In the genomic region with DNA sequence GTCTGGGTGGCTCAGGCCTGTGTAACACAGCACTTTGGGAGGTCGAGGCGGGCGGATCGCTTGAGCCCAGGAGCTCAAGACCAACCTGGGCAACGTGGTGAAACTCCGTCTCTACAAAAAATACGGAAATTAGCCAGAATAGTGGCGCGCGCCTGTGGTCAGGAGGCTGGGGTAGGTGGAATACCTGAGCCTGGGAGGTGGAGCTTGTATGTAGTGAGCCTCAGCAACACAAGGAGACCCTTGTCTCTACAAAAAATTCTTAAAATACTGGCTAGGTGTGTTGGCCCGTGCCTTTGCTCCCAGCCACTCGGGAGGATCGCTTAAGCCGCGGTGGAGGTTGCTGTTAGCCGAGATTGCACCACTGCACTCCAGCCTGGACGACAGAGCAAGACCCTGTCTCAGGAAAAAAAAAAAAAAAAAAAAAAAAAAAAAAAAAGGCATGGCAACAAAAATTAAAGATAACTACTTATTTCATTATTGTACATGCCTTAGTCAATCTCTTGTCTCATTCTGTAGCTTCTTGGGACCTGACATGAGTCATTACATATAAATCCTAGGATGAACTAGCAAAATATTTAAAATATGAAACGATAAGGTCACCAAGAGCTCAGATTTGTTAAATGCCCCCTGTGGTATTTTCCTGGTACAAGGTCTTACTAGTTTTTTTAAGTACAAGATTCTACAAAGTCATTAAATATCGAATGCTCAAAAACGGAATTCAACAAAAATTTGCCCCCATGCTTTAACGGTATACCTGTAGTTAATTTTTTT, we compare ENCODE assay signal across 8 cellular contexts. TPM values are rescaled to one million over a fixed set of nuclear protein-coding genes. Genes with fewer than 3 reads are reported as not detected.
DNase-seq lines count a peak whose midpoint lies in the region; ATAC-seq, FAIRE-seq and TF ChIP-seq lines count a peak whose summit lies in the region.

No MANE protein-coding gene starts in this region.

- peak overlapping the region; percentile 92 for H3K27ac ChIP-seq in keratinocyte (ENCODE audit: control insufficient read depth, insufficient read depth, low read length)

- H3K36me3 ChIP-seq in NT2/D1 (ENCODE audit: insufficient read depth, insufficient read length, low read length) (peaks cover 65% of the 10 kb centered on the region), keratinocyte (ENCODE audit: control insufficient read depth in 2 of 2, extremely low read depth in 1 of 2, insufficient read depth in 2 of 2, low read length in 2 of 2) (peaks cover 15 to 34% of the 10 kb centered on the region in 2 experiments)

- peak; percentile 79 for DNase-seq in activated effector memory CD4-positive, alpha-beta T cell treated with anti-CD3 and anti-CD28 coated beads, Interleukin-2, amount 50 U/mL, for 16 hours
- no peak for DNase-seq in activated effector memory CD4-positive, alpha-beta T cell treated with Interleukin-2 at 50 U/mL for 16 hours
- no peak for DNase-seq in NT2/D1 (ENCODE audit: low read depth, low spot score)
- no peak for DNase-seq in keratinocyte (ENCODE audit: low read depth, low spot score)
- peak; percentile 33 to 43 for DNase-seq in stimulated activated CD4-positive, alpha-beta T cell treated with anti-CD3 and anti-CD28 coated beads, Interleukin-4, amount 100 ng/mL, for 4 hours
- DNase-seq in dedifferentiated amniotic fluid mesenchymal stem cell (ENCODE audit: extremely low spot score): no peak

- H2AFZ ChIP-seq in keratinocyte (ENCODE audit: control insufficient read depth, low read length): no peak overlapping the region

- H3K27me3 ChIP-seq in NT2/D1 (ENCODE audit: insufficient read depth, insufficient read length): no peaks in the 10 kb centered on the region
- no peaks in the 10 kb centered on the region for H3K27me3 ChIP-seq in keratinocyte (ENCODE audit: control insufficient read depth, extremely low read depth, insufficient read depth, low read length)

- peaks cover 60% of the 10 kb centered on the region for H3K79me2 ChIP-seq in keratinocyte (ENCODE audit: control insufficient read depth, insufficient read depth, low read length)

- no peak for FAIRE-seq in keratinocyte (lab: Jason Lieb, UNC)

- H3K4me2 ChIP-seq in keratinocyte (ENCODE audit: control insufficient read depth, extremely low read depth, insufficient read depth, low read depth, low read length): peak overlapping the region; percentile 92

- H3K9me3 ChIP-seq in NT2/D1 (ENCODE audit: insufficient read depth, low read length) (no peaks in the 10 kb centered on the region), keratinocyte (ENCODE audit: control insufficient read depth, low read depth, low read length) (no peaks in the 10 kb centered on the region)

- peaks cover 60% of the 10 kb centered on the region for H3K4me1 Mint-ChIP-seq in activated naive CD8-positive, alpha-beta T cell (ENCODE audit: low read depth)

- peaks cover 42% of the 10 kb centered on the region for H3K36me3 Mint-ChIP-seq in activated naive CD8-positive, alpha-beta T cell

- no peak for ATAC-seq in GM21367 (IDR thresholded peaks at IDR 0.05; ENCODE audit: unreplicated experiment)

- dilution Hi-C loops in keratinocyte (cut with MboI; ENCODE audit: extremely low pct_ligation_motif_present, low sequenced_read_pairs): no loop called here

- H3K9ac ChIP-seq in NT2/D1 (ENCODE audit: insufficient read length, low read depth): peak overlapping the region; percentile 98
- H3K9ac ChIP-seq in keratinocyte (ENCODE audit: control insufficient read depth, extremely low read depth, insufficient read depth, low read length): peak overlapping the region; percentile 98

- no peaks in the 10 kb centered on the region for H3K9me3 Mint-ChIP-seq in activated naive CD8-positive, alpha-beta T cell (ENCODE audit: low read depth)

- H3K27ac Mint-ChIP-seq in activated naive CD8-positive, alpha-beta T cell: peak overlapping the region; percentile 100

- peaks cover 22% of the 10 kb centered on the region for H4K20me1 ChIP-seq in keratinocyte (ENCODE audit: control insufficient read depth, extremely low read depth, insufficient read depth, low read length)

- H3K27me3 Mint-ChIP-seq in activated naive CD8-positive, alpha-beta T cell: no peaks in the 10 kb centered on the region

- peak overlapping the region; percentile 100 for H3K4me3 Mint-ChIP-seq in activated naive CD8-positive, alpha-beta T cell

- H3K4me1 ChIP-seq in NT2/D1 (ENCODE audit: insufficient read depth, insufficient read length) (no peaks in the 10 kb centered on the region), keratinocyte (ENCODE audit: control insufficient read depth, extremely low read depth, insufficient read depth, low read length) (peaks cover 27% of the 10 kb centered on the region)

- H3K4me3 ChIP-seq in NT2/D1 (ENCODE audit: insufficient read length, low read depth) (peak overlapping the region; percentile 97), keratinocyte (ENCODE audit: control insufficient read depth in 2 of 3, extremely low read depth in 1 of 3, insufficient read depth in 2 of 3, low read depth in 1 of 3, low read length in 3 of 3) (peak overlapping the region; percentile 76 to 92 (median 87))

- TF ChIP-seq CTCF in keratinocyte (optimal IDR thresholded peaks at IDR 0.05 in 1 of 3, IDR thresholded peaks at IDR 0.05 in 1 of 3, conservative IDR thresholded peaks at IDR 0.05 in 1 of 3; ENCODE audit: extremely low read depth in 1 of 3, insufficient read depth in 2 of 3, low read length in 3 of 3): no peak

- H3K9me1 ChIP-seq in keratinocyte (ENCODE audit: control insufficient read depth, extremely low read depth, insufficient read depth, low read length): no peaks in the 10 kb centered on the region

RNA-seq across cellular contexts. Expression of a gene that starts 1.1 kb away (rescaled TPM):
- 80.2 to 224 TPM (median 91.2 TPM) in 3 replicates for polyA plus RNA-seq in keratinocyte
- 203 TPM for polyA plus RNA-seq in keratinocyte (2011; ENCODE audit: low read depth)
- polyA plus RNA-seq in keratinocyte (2011; cell fraction: cytosol; rRNA removed): 59.7 and 103 TPM in 2 replicates
- polyA plus RNA-seq in keratinocyte (2011; cell fraction: nucleus; rRNA removed): 207 and 379 TPM in 2 replicates
- 80.7 and 165 TPM in 2 replicates for polyA plus RNA-seq in keratinocyte (2012; ENCODE audit: low replicate concordance)
- polyA minus RNA-seq in keratinocyte: 17.4 to 130 TPM (median 45.9 TPM) in 3 replicates
- 32.4 TPM for polyA minus RNA-seq in keratinocyte (2011; cell fraction: cytosol; rRNA and poly(A)+ RNA removed)
- 88.9 and 122 TPM in 2 replicates for polyA minus RNA-seq in keratinocyte (2011; cell fraction: nucleus; rRNA and poly(A)+ RNA removed)

RNA-seq across cellular contexts. Expression of a gene that starts 1.3 kb away (rescaled TPM):
- polyA plus RNA-seq in keratinocyte: 5.6 to 11.9 TPM (median 7.9 TPM) in 3 replicates
- polyA plus RNA-seq in keratinocyte (2011; ENCODE audit: low read depth): 12.9 TPM
- 4.7 and 10.2 TPM in 2 replicates for polyA plus RNA-seq in keratinocyte (2011; cell fraction: cytosol; rRNA removed)
- polyA plus RNA-seq in keratinocyte (2011; cell fraction: nucleus; rRNA removed): 11.2 and 12.6 TPM in 2 replicates
- 5.7 and 16.9 TPM in 2 replicates for polyA plus RNA-seq in keratinocyte (2012; ENCODE audit: low replicate concordance)
- 0.52 to 5.2 TPM (median 2.7 TPM) in 3 replicates for polyA minus RNA-seq in keratinocyte
- polyA minus RNA-seq in keratinocyte (2011; cell fraction: cytosol; rRNA and poly(A)+ RNA removed): 5.4 TPM
- 3.3 and 4.7 TPM in 2 replicates for polyA minus RNA-seq in keratinocyte (2011; cell fraction: nucleus; rRNA and poly(A)+ RNA removed)

RNA-seq across cellular contexts. Expression of a gene that starts 43.9 kb away (rescaled TPM):
- 20.9 to 25.1 TPM (median 23.5 TPM) in 3 replicates for polyA plus RNA-seq in keratinocyte
- polyA plus RNA-seq in keratinocyte (2011; ENCODE audit: low read depth): 63.5 TPM
- polyA plus RNA-seq in keratinocyte (2011; cell fraction: cytosol; rRNA removed): 10.3 and 23.6 TPM in 2 replicates
- 37.7 and 51.4 TPM in 2 replicates for polyA plus RNA-seq in keratinocyte (2011; cell fraction: nucleus; rRNA removed)
- polyA plus RNA-seq in keratinocyte (2012; ENCODE audit: low replicate concordance): 20.3 and 24.5 TPM in 2 replicates
- 8.2 to 28.4 TPM (median 20.4 TPM) in 3 replicates for polyA minus RNA-seq in keratinocyte
- polyA minus RNA-seq in keratinocyte (2011; cell fraction: cytosol; rRNA and poly(A)+ RNA removed): 19.2 TPM
- polyA minus RNA-seq in keratinocyte (2011; cell fraction: nucleus; rRNA and poly(A)+ RNA removed): 25.9 and 33.7 TPM in 2 replicates

Comparison
In these comparisons a context has a peak if more than half of its experiments do, and no peak if none do; other contexts are left out.
1. DNase-seq: peak in activated effector memory CD4-positive, alpha-beta T cell treated with anti-CD3 and anti-CD28 coated beads, Interleukin-2, amount 50 U/mL, for 16 hours (single experiment) and stimulated activated CD4-positive, alpha-beta T cell treated with anti-CD3 and anti-CD28 coated beads, Interleukin-4, amount 100 ng/mL, for 4 hours (2 of 2); none in activated effector memory CD4-positive, alpha-beta T cell treated with Interleukin-2 at 50 U/mL for 16 hours (single experiment), NT2/D1 (single experiment), keratinocyte (single experiment) and dedifferentiated amniotic fluid mesenchymal stem cell (single experiment).